7 cellular contexts compared by ENCODE assay signal in genomic region chr7:144238530-144239082, GRCh38. TPM values are rescaled to one million over a fixed set of nuclear protein-coding genes. Genes with fewer than 3 reads are reported as not detected.
"Had no signal": no experiment of that assay in that cellular context is flagged by ENCODE, and none has a peak within 500 bp of the region (broad histone marks: within the 10 kb centered on the region; RNA-seq: fewer than 3 reads in every experiment).

No MANE protein-coding gene starts in this region.

RNA-seq across cellular contexts. Expression of gene OR2A42, which starts 0.8 kb away (rescaled TPM):
- total RNA-seq: K562, M059J, OCI-LY7, PC-9, SK-MEL-5 had no signal
- polyA plus RNA-seq: IgD-negative memory B cell, K562, SK-N-SH had no signal

RNA-seq across cellular contexts. Expression of gene OR2A7, which starts 26.0 kb away (rescaled TPM):
- total RNA-seq: K562, OCI-LY7, SK-MEL-5 had no signal
- polyA plus RNA-seq: SK-N-SH had no signal

RNA-seq across cellular contexts. Expression of gene CTAGE8, which starts 30.5 kb away (rescaled TPM):
- total RNA-seq: OCI-LY7, SK-MEL-5 had no signal
- polyA plus RNA-seq: SK-N-SH had no signal

RNA-seq across cellular contexts. Expression of gene ARHGEF35, which starts 43.0 kb away (rescaled TPM):
- total RNA-seq: M059J, OCI-LY7, SK-MEL-5 had no signal

RNA-seq across cellular contexts. Expression of gene CTAGE4, which starts 55.3 kb away (rescaled TPM):
- total RNA-seq: OCI-LY7, SK-MEL-5 had no signal
- polyA plus RNA-seq: IgD-negative memory B cell, SK-N-SH had no signal
